1 cellular context compared by ENCODE assay signal in genomic region chr10:60384006-60384405, GRCh38.
TF ChIP-seq lines count a peak whose summit lies in the region.

No MANE protein-coding gene starts in this region.

TF ChIP-seq in endothelial cell of umbilical vein, 7 proteins besides CTCF, POLR2A, EP300 and RAD21:
- TF ChIP-seq, protein P1, sequence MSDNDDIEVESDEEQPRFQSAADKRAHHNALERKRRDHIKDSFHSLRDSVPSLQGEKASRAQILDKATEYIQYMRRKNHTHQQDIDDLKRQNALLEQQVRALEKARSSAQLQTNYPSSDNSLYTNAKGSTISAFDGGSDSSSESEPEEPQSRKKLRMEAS (IDR thresholded peaks at IDR 0.05; ENCODE audit: insufficient read depth, insufficient read length), result no peak
- TF ChIP-seq JUN (IDR thresholded peaks at IDR 0.05; ENCODE audit: borderline replicate concordance, insufficient read depth, insufficient read length, low read depth), result no peak
TF ChIP-seq in endothelial cell of umbilical vein: peak in this region for 0.
